In the genomic region with DNA sequence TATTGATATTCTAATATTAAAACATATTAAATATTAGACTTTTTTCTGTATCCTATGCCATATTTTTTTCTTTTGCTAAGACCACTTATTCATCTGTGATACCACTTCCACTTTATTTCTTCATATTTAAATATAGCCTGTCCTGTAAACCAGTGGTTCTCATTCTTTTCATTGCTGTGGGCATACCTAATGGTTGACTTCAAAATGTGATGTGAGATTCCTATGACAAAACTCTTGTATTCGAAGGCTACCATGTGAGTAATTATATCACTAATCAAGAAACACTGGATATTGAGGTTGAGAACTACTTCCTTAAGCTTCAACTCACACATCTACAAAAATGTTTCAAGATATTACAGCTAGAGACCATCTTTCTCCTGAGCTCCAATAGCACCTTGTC, we compare ENCODE assay signal across 18 cellular contexts. TPM values are rescaled to one million over a fixed set of nuclear protein-coding genes. Genes with fewer than 3 reads are reported as not detected.
DNase-seq lines count a peak whose midpoint lies in the region; ATAC-seq and TF ChIP-seq lines count a peak whose summit lies in the region.
"Had no signal": no experiment of that assay in that cellular context is flagged by ENCODE, and none has a peak within 500 bp of the region (broad histone marks: within the 10 kb centered on the region; RNA-seq: fewer than 3 reads in every experiment).

No MANE protein-coding gene starts in this region.

- peaks cover 31% of the 10 kb centered on the region for H3K36me3 ChIP-seq in adipocyte (ENCODE audit: control insufficient read depth, insufficient read depth, low read length, severe bottlenecking)
- no peaks in the 10 kb centered on the region for H3K36me3 ChIP-seq in adrenal gland (replicated peaks in 1 of 2)

- CTCF ChIA-PET in AG04449 (lab: Yijun Ruan, JAX): no interaction called here

- peaks cover 11% of the 10 kb centered on the region for H3K4me1 ChIP-seq in adipocyte (ENCODE audit: control insufficient read depth, insufficient read depth, low read length)
- peaks cover 14 to 21% of the 10 kb centered on the region in 2 donors for H3K4me1 ChIP-seq in adrenal gland (replicated peaks in 1 of 2)

- DNase-seq in AG04449 (ENCODE audit: low read depth, low spot score): peak; percentile 12
- DNase-seq in GM04503 (ENCODE audit: low read depth): peak; percentile 14
- DNase-seq in adipocyte (ENCODE audit: low read depth): peak; percentile 4
- DNase-seq in kidney tubule cell (ENCODE audit: low spot score): peak; percentile 4
- DNase-seq in adrenal gland: no peak
- DNase-seq in NCI-H187 treated with DMSO at 0.1 percent for 48 hours (lab: John Stamatoyannopoulos, UW): no peak
- DNase-seq: AML-193; CD4-positive, alpha-beta T cell; DMS79 treated with DMSO at 0.1 percent for 48 hours; NCI-H2029; NCI-H510A; Peyer's patch; SHP77 had no signal

- TF ChIP-seq CTCF in AG04449 (IDR thresholded peaks at IDR 0.05; ENCODE audit: insufficient read depth, low read length, missing control alignments) (no peak), adrenal gland (IDR thresholded peaks at IDR 0.05) (no peak)

- H3K4me3 ChIP-seq in AG04449 (ENCODE audit: low read depth, low read length): no peak overlapping the region
- no peak overlapping the region for H3K4me3 ChIP-seq in adipocyte (ENCODE audit: low read length)
- no peak overlapping the region for H3K4me3 ChIP-seq in adrenal gland
- H3K4me3 ChIP-seq: GM23338, Peyer's patch had no signal

- H3K27me3 ChIP-seq in adipocyte (replicated peaks; ENCODE audit: control insufficient read depth, insufficient read depth, low read length) (no peaks in the 10 kb centered on the region), adrenal gland (no peaks in the 10 kb centered on the region)
- H3K27me3 ChIP-seq: Peyer's patch had no signal

- H3K9me3 ChIP-seq in adipocyte (ENCODE audit: control insufficient read depth, low read length): no peaks in the 10 kb centered on the region
- H3K9me3 ChIP-seq in adrenal gland (replicated peaks in 1 of 3): no peaks in the 10 kb centered on the region
- H3K9me3 ChIP-seq: Peyer's patch had no signal

- WGBS in adrenal gland, 4 donors: 81 to 90% (median 85%) methylated on average over 1 of the region's 1 CpG

- intact Hi-C loops in adrenal gland (cut with DNase I): no loop called here

- TF ChIP-seq POLR2A in adrenal gland (IDR thresholded peaks at IDR 0.05): no peak

- H3K27ac ChIP-seq in adrenal gland: no peak overlapping the region
- H3K27ac ChIP-seq: Peyer's patch had no signal

- no peak overlapping the region for H3K9ac ChIP-seq in adipocyte (ENCODE audit: low read length)

- no peak for ATAC-seq in HG03039 (IDR thresholded peaks at IDR 0.05; ENCODE audit: unreplicated experiment)
- ATAC-seq in HG03521 (IDR thresholded peaks at IDR 0.05; ENCODE audit: unreplicated experiment): no peak
- ATAC-seq: GM23338, HepG2, SK-N-SH treated with all-trans-retinoic acid at 6 μM for 48 hours had no signal

- POLR2A ChIA-PET in AG04449 (lab: Yijun Ruan, JAX): no interaction called here

RNA-seq across cellular contexts. Expression of a gene that starts 3.6 kb away (rescaled TPM):
- total RNA-seq in adrenal gland: 10 to 100 TPM; 17.6 to 60.6 (median 29.8) TPM
- polyA plus RNA-seq in adrenal gland: 10 to 100 TPM in 2 of 3 donors, 1 to 10 TPM in 1; 8.8 to 55.4 (median 19.7) TPM

Comparison
In these comparisons a context has a peak if more than half of its experiments do, and no peak if none do; other contexts are left out.
1. DNase-seq: peak in AG04449 (single experiment), GM04503 (single experiment), adipocyte (single experiment) and kidney tubule cell (single experiment); none in adrenal gland (0 of 7) and NCI-H187 treated with DMSO at 0.1 percent for 48 hours (single experiment).